Comparison of ENCODE assay signal across 3 cellular contexts in genomic region chr4:76435689-76436176, GRCh38.
TF ChIP-seq lines count a peak whose summit lies in the region.

No MANE protein-coding gene starts in this region.

TF ChIP-seq in liver, 16 proteins besides CTCF, POLR2A, EP300 and RAD21:
- no peak for TF ChIP-seq GABPA (IDR thresholded peaks at IDR 0.05 in 1 of 2, conservative IDR thresholded peaks at IDR 0.05 in 1 of 2)
- TF ChIP-seq YY1 (IDR thresholded peaks at IDR 0.05) = no peak
- TF ChIP-seq HNF4A (conservative IDR thresholded peaks at IDR 0.05) = no peak
- no peak for TF ChIP-seq NR2F2 (IDR thresholded peaks at IDR 0.05)
- no peak for TF ChIP-seq FOXA2 (IDR thresholded peaks at IDR 0.05)

TF ChIP-seq in HepG2, 621 proteins besides CTCF, POLR2A, EP300 and RAD21:
- TF ChIP-seq ZGPAT (CRISPR knock-in tag; IDR thresholded peaks at IDR 0.05) = no peak
- TF ChIP-seq ZNF577 (CRISPR knock-in tag; IDR thresholded peaks at IDR 0.05; ENCODE audit: borderline replicate concordance, low read depth) = no peak
- TF ChIP-seq FOXP4 (CRISPR knock-in tag; IDR thresholded peaks at IDR 0.05) = no peak
- TF ChIP-seq ZFAT (CRISPR knock-in tag; conservative IDR thresholded peaks at IDR 0.05) = no peak
- no peak for TF ChIP-seq NFIB (CRISPR knock-in tag; IDR thresholded peaks at IDR 0.05; ENCODE audit: borderline replicate concordance)
- no peak for TF ChIP-seq ZFP37 (CRISPR knock-in tag; IDR thresholded peaks at IDR 0.05; ENCODE audit: borderline replicate concordance)
- TF ChIP-seq ZZZ3 (CRISPR knock-in tag; IDR thresholded peaks at IDR 0.05; ENCODE audit: borderline replicate concordance) = no peak
- TF ChIP-seq DBP (CRISPR knock-in tag; IDR thresholded peaks at IDR 0.05; ENCODE audit: not compliant biosample characterization) = no peak

TF ChIP-seq in neural cell, 6 proteins besides CTCF, POLR2A, EP300 and RAD21:
- no peak for TF ChIP-seq MXI1 (conservative IDR thresholded peaks at IDR 0.05; ENCODE audit: poor library complexity, severe bottlenecking)
- TF ChIP-seq, protein P1, sequence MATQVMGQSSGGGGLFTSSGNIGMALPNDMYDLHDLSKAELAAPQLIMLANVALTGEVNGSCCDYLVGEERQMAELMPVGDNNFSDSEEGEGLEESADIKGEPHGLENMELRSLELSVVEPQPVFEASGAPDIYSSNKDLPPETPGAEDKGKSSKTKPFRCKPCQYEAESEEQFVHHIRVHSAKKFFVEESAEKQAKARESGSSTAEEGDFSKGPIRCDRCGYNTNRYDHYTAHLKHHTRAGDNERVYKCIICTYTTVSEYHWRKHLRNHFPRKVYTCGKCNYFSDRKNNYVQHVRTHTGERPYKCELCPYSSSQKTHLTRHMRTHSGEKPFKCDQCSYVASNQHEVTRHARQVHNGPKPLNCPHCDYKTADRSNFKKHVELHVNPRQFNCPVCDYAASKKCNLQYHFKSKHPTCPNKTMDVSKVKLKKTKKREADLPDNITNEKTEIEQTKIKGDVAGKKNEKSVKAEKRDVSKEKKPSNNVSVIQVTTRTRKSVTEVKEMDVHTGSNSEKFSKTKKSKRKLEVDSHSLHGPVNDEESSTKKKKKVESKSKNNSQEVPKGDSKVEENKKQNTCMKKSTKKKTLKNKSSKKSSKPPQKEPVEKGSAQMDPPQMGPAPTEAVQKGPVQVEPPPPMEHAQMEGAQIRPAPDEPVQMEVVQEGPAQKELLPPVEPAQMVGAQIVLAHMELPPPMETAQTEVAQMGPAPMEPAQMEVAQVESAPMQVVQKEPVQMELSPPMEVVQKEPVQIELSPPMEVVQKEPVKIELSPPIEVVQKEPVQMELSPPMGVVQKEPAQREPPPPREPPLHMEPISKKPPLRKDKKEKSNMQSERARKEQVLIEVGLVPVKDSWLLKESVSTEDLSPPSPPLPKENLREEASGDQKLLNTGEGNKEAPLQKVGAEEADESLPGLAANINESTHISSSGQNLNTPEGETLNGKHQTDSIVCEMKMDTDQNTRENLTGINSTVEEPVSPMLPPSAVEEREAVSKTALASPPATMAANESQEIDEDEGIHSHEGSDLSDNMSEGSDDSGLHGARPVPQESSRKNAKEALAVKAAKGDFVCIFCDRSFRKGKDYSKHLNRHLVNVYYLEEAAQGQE (IDR thresholded peaks at IDR 0.05; ENCODE audit: borderline replicate concordance) = peak; percentile 20
- TF ChIP-seq POLR2AphosphoS5 (IDR thresholded peaks at IDR 0.05) = no peak
- TF ChIP-seq SMC3 (conservative IDR thresholded peaks at IDR 0.05; ENCODE audit: poor library complexity) = peak; percentile 63
